10 cellular contexts compared by ENCODE assay signal in the genomic region with DNA sequence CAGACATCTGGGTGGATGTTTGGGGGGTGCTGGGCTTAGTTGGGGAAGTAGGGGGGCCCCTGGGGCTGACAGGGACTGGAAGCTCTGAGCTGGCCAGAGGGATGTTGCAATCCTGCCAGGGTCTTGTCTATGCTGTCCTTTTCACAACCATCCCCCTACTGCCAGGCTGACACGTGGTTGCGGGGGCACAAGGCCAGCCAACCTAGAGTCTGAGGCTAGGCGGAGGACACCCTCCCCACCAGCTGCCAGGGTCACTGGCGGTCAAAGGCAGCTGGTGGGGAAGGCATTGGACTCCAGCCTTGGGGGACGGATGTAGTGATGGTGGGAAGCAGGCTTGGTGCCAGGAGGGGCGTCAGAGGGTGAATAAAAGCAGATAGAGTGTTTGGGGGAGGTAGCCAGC. TPM values are rescaled to one million over a fixed set of nuclear protein-coding genes. Genes with fewer than 3 reads are reported as not detected.
DNase-seq lines count a peak whose midpoint lies in the region; ATAC-seq and TF ChIP-seq lines count a peak whose summit lies in the region.
"Had no signal": no experiment of that assay in that cellular context is flagged by ENCODE, and none has a peak within 500 bp of the region (broad histone marks: within the 10 kb centered on the region; RNA-seq: fewer than 3 reads in every experiment).

No MANE protein-coding gene starts in this region.

- no peaks in the 10 kb centered on the region for H3K27me3 ChIP-seq in BLaER1 treated with 17β-estradiol and CSF1 and Interleukin-3, amounts not matched to agents 10 nM and 100 nM
- no peaks in the 10 kb centered on the region for H3K27me3 ChIP-seq in adrenal gland

- no peaks in the 10 kb centered on the region for H4K20me1 ChIP-seq in BLaER1 treated with 17β-estradiol and CSF1 and Interleukin-3, amounts not matched to agents 10 nM and 100 nM

- no peaks in the 10 kb centered on the region for H3K9me3 ChIP-seq in BLaER1 treated with 17β-estradiol and CSF1 and Interleukin-3, amounts not matched to agents 10 nM and 100 nM (replicated peaks in 1 of 11)
- H3K9me3 ChIP-seq in adrenal gland (replicated peaks in 1 of 3): no peaks in the 10 kb centered on the region

- peak overlapping the region in 2 of 11 experiments; percentile 8 to 17; a peak in 1 of 22 replicates for H3K9ac ChIP-seq in BLaER1 treated with 17β-estradiol and CSF1 and Interleukin-3, amounts not matched to agents 10 nM and 100 nM

- intact Hi-C loops in adrenal gland (cut with DNase I): no loop called here

- peak; percentile 84 to 98 (median 95) for DNase-seq in adrenal gland
- peak; percentile 77 for DNase-seq in midbrain (lab: John Stamatoyannopoulos, UW)
- DNase-seq in cortex of kidney (lab: John Stamatoyannopoulos, UW): no peak
- DNase-seq: activated CD4-positive, alpha-beta T cell treated with anti-CD3 and anti-CD28 coated beads for 48 hours had no signal

- ATAC-seq in GM21367 (IDR thresholded peaks at IDR 0.05; ENCODE audit: unreplicated experiment): no peak
- no peak for ATAC-seq in GM19463 (IDR thresholded peaks at IDR 0.05; ENCODE audit: unreplicated experiment)

- 11 to 23% (median 19%) methylated on average over 3 to 6 of the region's 6 CpGs for WGBS in adrenal gland, 4 donors

- H3K4me2 ChIP-seq in BLaER1 treated with 17β-estradiol and CSF1 and Interleukin-3, amounts not matched to agents 10 nM and 100 nM: peak overlapping the region in 7 of 11 experiments; percentile 88 to 97 (median 92); a peak in 13 of 22 replicates

- peak overlapping the region in 2 of 11 experiments; percentile 4 to 41; a peak in 3 of 22 replicates for H3K27ac ChIP-seq in BLaER1 treated with 17β-estradiol and CSF1 and Interleukin-3, amounts not matched to agents 10 nM and 100 nM
- peak overlapping the region; percentile 23 to 92 (median 85) for H3K27ac ChIP-seq in adrenal gland

- H3K4me1 ChIP-seq in BLaER1 treated with 17β-estradiol and CSF1 and Interleukin-3, amounts not matched to agents 10 nM and 100 nM: peaks cover 9 to 66% (median 49%) of the 10 kb centered on the region in 10 experiments
- H3K4me1 ChIP-seq in adrenal gland (replicated peaks in 1 of 2): peaks cover 35 to 42% of the 10 kb centered on the region in 2 donors

- no peaks in the 10 kb centered on the region for H3K36me3 ChIP-seq in BLaER1 treated with 17β-estradiol and CSF1 and Interleukin-3, amounts not matched to agents 10 nM and 100 nM
- peaks cover 0 to 9% of the 10 kb centered on the region in 2 donors for H3K36me3 ChIP-seq in adrenal gland (replicated peaks in 1 of 2)

- TF ChIP-seq POLR2A in adrenal gland (IDR thresholded peaks at IDR 0.05): no peak

- H3K4me3 ChIP-seq in BLaER1 treated with 17β-estradiol and CSF1 and Interleukin-3, amounts not matched to agents 10 nM and 100 nM: no peak overlapping the region
- H3K4me3 ChIP-seq in adrenal gland: no peak overlapping the region

- TF ChIP-seq CTCF in adrenal gland (IDR thresholded peaks at IDR 0.05): no peak

RNA-seq across cellular contexts. Expression of gene APOC1, which starts 1.6 kb away (rescaled TPM):
- 1,000 to 10,000 TPM; 1,263 to 3,854 (median 2,160) TPM for total RNA-seq in adrenal gland
- 1,000 to 10,000 TPM in 2 of 3 donors, 100 to 1,000 TPM in 1; 583 to 2,292 (median 2,067) TPM for polyA plus RNA-seq in adrenal gland

RNA-seq across cellular contexts. Expression of gene APOE, which starts 7.3 kb away (rescaled TPM):
- over 10,000 TPM in 4 of 8 donors, 1,000 to 10,000 TPM in 4; 3,098 to 21,602 (median 8,944) TPM for total RNA-seq in adrenal gland
- polyA plus RNA-seq in adrenal gland: over 10,000 TPM in 2 of 3 donors, 100 to 1,000 TPM in 1; 569 to 15,573 (median 10,217) TPM

RNA-seq across cellular contexts. Expression of gene TOMM40, which starts 21.8 kb away (rescaled TPM):
- total RNA-seq in adrenal gland: 100 to 1,000 TPM in 3 of 8 donors, 10 to 100 TPM in 5; 53.1 to 248 (median 68.5) TPM
- 100 to 1,000 TPM in 1 of 3 donors, 10 to 100 TPM in 2; 63.2 to 112 (median 70.5) TPM for polyA plus RNA-seq in adrenal gland

RNA-seq across cellular contexts. Expression of gene APOC4, which starts 29.2 kb away (rescaled TPM):
- 1 to 10 TPM in 3 of 8 donors, under 1 TPM in 1, not detected in 4; 0.83 to 4.5 (median 1.4) TPM for total RNA-seq in adrenal gland
- 1 to 10 TPM in 1 of 3 donors, under 1 TPM in 1, not detected in 1; 0.67 to 2.4 TPM for polyA plus RNA-seq in adrenal gland
- total RNA-seq: HT1080, skeletal muscle tissue had no signal
- polyA plus RNA-seq: esophagus had no signal

RNA-seq across cellular contexts. Expression of gene APOC2, which starts 33.0 kb away (rescaled TPM):
- 10 to 100 TPM in 1 of 8 donors, 1 to 10 TPM in 6, not detected in 1; 1.3 to 12.2 (median 4.2) TPM for total RNA-seq in adrenal gland
- 10 to 100 TPM in 2 of 3 donors, 1 to 10 TPM in 1; 5.4 to 68.1 (median 14.2) TPM for polyA plus RNA-seq in adrenal gland
- total RNA-seq: HT1080, skeletal muscle tissue had no signal
